12 cellular contexts compared by ENCODE assay signal in the genomic region with DNA sequence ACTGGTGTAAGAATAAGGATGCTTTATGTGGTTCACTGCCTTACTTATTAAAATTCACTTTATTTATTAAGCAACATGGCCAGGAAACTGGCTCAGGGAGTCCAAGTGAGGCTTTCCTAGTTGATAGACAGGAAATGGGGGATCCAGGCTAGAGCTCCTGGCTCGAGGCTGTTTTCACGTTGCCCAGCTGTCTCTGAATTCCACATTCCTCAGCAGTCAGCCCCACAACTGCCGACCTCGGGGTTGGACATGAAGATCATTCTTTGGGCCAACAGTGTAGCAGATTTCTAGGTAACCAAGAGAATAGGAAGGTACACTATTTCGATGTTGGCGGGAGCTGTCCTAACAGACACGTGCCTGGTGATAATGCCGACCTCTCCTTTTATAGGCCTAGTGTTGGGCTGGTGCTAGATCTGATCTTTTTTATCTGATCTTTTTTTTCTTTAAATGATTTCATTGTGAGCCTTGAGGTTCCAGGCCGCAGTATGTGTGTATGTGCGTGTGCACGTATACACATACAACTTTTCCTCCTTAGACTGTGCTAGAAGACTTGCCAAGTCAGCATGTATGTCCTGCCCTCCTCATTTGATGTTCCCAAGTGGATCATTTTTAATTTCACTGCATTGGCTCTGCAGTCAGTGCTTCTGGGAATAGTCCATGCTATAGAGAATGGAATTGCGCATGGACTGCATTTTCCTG.
A peak's percentile ranks its signal among the peaks of the same experiment; 100 is the strongest.
DNase-seq lines count a peak whose midpoint lies in the region; ATAC-seq and TF ChIP-seq lines count a peak whose summit lies in the region.
"Had no signal": no experiment of that assay in that cellular context is flagged by ENCODE, and none has a peak within 500 bp of the region (broad histone marks: within the 10 kb centered on the region; RNA-seq: fewer than 3 reads in every experiment).

No MANE protein-coding gene starts in this region.

- H4K20me1 ChIP-seq in OCI-LY7 (ENCODE audit: insufficient read depth, low read length) = no peaks in the 10 kb centered on the region

- H3K9me3 ChIP-seq in OCI-LY7 (ENCODE audit: low read length) = no peaks in the 10 kb centered on the region

- H3K9me3 Mint-ChIP-seq in endothelial cell (ENCODE audit: unreplicated experiment) = no peaks in the 10 kb centered on the region
- no peaks in the 10 kb centered on the region for H3K9me3 Mint-ChIP-seq in natural killer cell treated with Interleukin-12 subunit alpha and Interleukin-12 subunit beta and Interleukin-15 and Interleukin-18, amount 100 ng/mL, for 72 hours

- H3K79me2 ChIP-seq in OCI-LY7 (ENCODE audit: insufficient read depth, low read depth, low read length) = no peaks in the 10 kb centered on the region; the same call in 1 of the 2 replicates

- H3K4me3 ChIP-seq in OCI-LY7 (ENCODE audit: low read depth, low read length, poor library complexity, severe bottlenecking) = peak overlapping the region; percentile 25
- H3K4me3 ChIP-seq: lung had no signal

- no TSS peak for BruUV-seq in OCI-LY7 (replicated peaks; lab: Mats Ljungman, UMichigan)

- intact Hi-C loops in OCI-LY7 (cut with micrococcal nuclease; ENCODE audit: unreplicated experiment) = no loop called here

- peaks cover 39% of the 10 kb centered on the region for H3K4me1 Mint-ChIP-seq in endothelial cell (ENCODE audit: unreplicated experiment)
- H3K4me1 Mint-ChIP-seq in natural killer cell treated with Interleukin-12 subunit alpha and Interleukin-12 subunit beta and Interleukin-15 and Interleukin-18, amount 100 ng/mL, for 72 hours (ENCODE audit: low read depth in 2 of 2) = peaks cover 18 to 23% of the 10 kb centered on the region in 2 donors

- TF ChIP-seq CTCF in C4-2B (conservative IDR thresholded peaks at IDR 0.05) (no peak), OCI-LY7 (conservative IDR thresholded peaks at IDR 0.05; ENCODE audit: low read length) (no peak), endothelial cell (IDR thresholded peaks at IDR 0.05; ENCODE audit: unreplicated experiment) (no peak)

- H2AFZ ChIP-seq in OCI-LY7 (ENCODE audit: low read length) = no peak overlapping the region

- H3K9me2 ChIP-seq in OCI-LY7 (ENCODE audit: insufficient read depth, low read length) = no peaks in the 10 kb centered on the region

- H3K27me3 Mint-ChIP-seq in endothelial cell (ENCODE audit: unreplicated experiment) = peaks cover 3% of the 10 kb centered on the region
- peaks cover 0 to 5% of the 10 kb centered on the region in 2 donors for H3K27me3 Mint-ChIP-seq in natural killer cell treated with Interleukin-12 subunit alpha and Interleukin-12 subunit beta and Interleukin-15 and Interleukin-18, amount 100 ng/mL, for 72 hours

- ATAC-seq in natural killer cell treated with Interleukin-12 subunit alpha and Interleukin-12 subunit beta and Interleukin-15 and Interleukin-18, amount 100 ng/mL, for 72 hours = no peak
- no peak for ATAC-seq in GM18517 (IDR thresholded peaks at IDR 0.05; ENCODE audit: unreplicated experiment)

- H3K36me3 ChIP-seq in OCI-LY7 (ENCODE audit: insufficient read depth, low read length) = peaks cover 32% of the 10 kb centered on the region; the same call in 1 of the 2 replicates
- H3K36me3 ChIP-seq: WERI-Rb-1 had no signal

- H3K4me3 Mint-ChIP-seq in endothelial cell (ENCODE audit: unreplicated experiment) = no peak overlapping the region
- H3K4me3 Mint-ChIP-seq in natural killer cell treated with Interleukin-12 subunit alpha and Interleukin-12 subunit beta and Interleukin-15 and Interleukin-18, amount 100 ng/mL, for 72 hours = peak overlapping the region; percentile 73

- no peak for TF ChIP-seq POLR2A in erythroblast (IDR thresholded peaks at IDR 0.05; ENCODE audit: low read length)

- peak overlapping the region; percentile 64 for H3K4me2 ChIP-seq in OCI-LY7 (ENCODE audit: low read length)

- H3K4me1 ChIP-seq in OCI-LY7 (ENCODE audit: insufficient read depth, low read length, poor library complexity, severe bottlenecking) = peaks cover 85% of the 10 kb centered on the region

- CTCF ChIA-PET in OCI-LY7 (lab: Charles Lee; ENCODE audit: unreplicated experiment) = interaction anchor here (1.0 kb wide), 1 partner anchor 11 kb away, joined by 4 read pairs; no protein-coding TSS in a partner anchor

- POLR2A ChIA-PET in OCI-LY7 (lab: Charles Lee) = interaction anchor here (0.8 to 9.3 kb wide), 3 partner anchors 12 to 106 kb away, joined by 3 to 163 read pairs (median 4); no protein-coding TSS in a partner anchor

- DNase-seq in OCI-LY7 (ENCODE audit: low spot score) (no peak), endothelial cell (ENCODE audit: low spot score) (no peak), erythroblast (lab: John Stamatoyannopoulos, UW) (no peak), retina (no peak)
- DNase-seq in natural killer cell treated with Interleukin-12 subunit alpha and Interleukin-12 subunit beta and Interleukin-15 and Interleukin-18, amount 100 ng/mL, for 72 hours (ENCODE audit: low spot score) = no peak
- DNase-seq in activated effector memory CD4-positive, alpha-beta T cell treated with anti-CD3 and anti-CD28 coated beads, Interleukin-2, amount 50 U/mL, for 16 hours = no peak
- DNase-seq: DND-41, NCI-H2171, WERI-Rb-1 had no signal

- H3K27ac ChIP-seq in C4-2B (peak overlapping the region; percentile 77), OCI-LY7 (ENCODE audit: low read depth, low read length, poor library complexity, severe bottlenecking) (peak overlapping the region; percentile 95)
- H3K27ac ChIP-seq: WERI-Rb-1 had no signal

- peak overlapping the region; percentile 49 for H3K27ac Mint-ChIP-seq in endothelial cell (ENCODE audit: unreplicated experiment)
- H3K27ac Mint-ChIP-seq in natural killer cell treated with Interleukin-12 subunit alpha and Interleukin-12 subunit beta and Interleukin-15 and Interleukin-18, amount 100 ng/mL, for 72 hours = peak overlapping the region; percentile 13 to 30

- H3K36me3 Mint-ChIP-seq in endothelial cell (ENCODE audit: low read depth, unreplicated experiment) = peaks cover 45% of the 10 kb centered on the region
- no peaks in the 10 kb centered on the region for H3K36me3 Mint-ChIP-seq in natural killer cell treated with Interleukin-12 subunit alpha and Interleukin-12 subunit beta and Interleukin-15 and Interleukin-18, amount 100 ng/mL, for 72 hours
